In genomic region chr6:16764188-16764950, GRCh38 we compare ENCODE assay signal across 8 cellular contexts. TPM values are rescaled to one million over a fixed set of nuclear protein-coding genes. Genes with fewer than 3 reads are reported as not detected.
A peak's percentile ranks its signal among the peaks of the same experiment; 100 is the strongest.
DNase-seq lines count a peak whose midpoint lies in the region; ATAC-seq and TF ChIP-seq lines count a peak whose summit lies in the region.

No MANE protein-coding gene starts in this region.

- H3K36me3 Mint-ChIP-seq in CD4-positive, CD25-positive, alpha-beta regulatory T cell, result no peaks in the 10 kb centered on the region
- peaks cover 4% of the 10 kb centered on the region; the same call in 1 of the 2 replicates for H3K36me3 Mint-ChIP-seq in HFFc6 (ENCODE audit: low read depth)
- peaks cover 15% of the 10 kb centered on the region for H3K36me3 Mint-ChIP-seq in activated T-helper 2 cell treated with anti-CD3 and anti-CD28 coated beads, Interferon-gamma antibody, Interleukin-2, Interleukin-4, amounts not matched to agents 10 μg/mL and 5 μg/mL and 100 μg/mL, durations not matched to agents 14 hours and 24 hours and 36 hours (ENCODE audit: low read depth)

- TF ChIP-seq POLR2A in right lobe of liver (IDR thresholded peaks at IDR 0.05), result no peak

- no peaks in the 10 kb centered on the region for H3K9me3 ChIP-seq in CD4-positive, CD25-positive, alpha-beta regulatory T cell (ENCODE audit: control insufficient read depth in 2 of 2, low read length in 2 of 2)
- H3K9me3 ChIP-seq in right lobe of liver (no peaks in the 10 kb centered on the region), HAP-1 (no peaks in the 10 kb centered on the region)

- H3K4me3 Mint-ChIP-seq in CD4-positive, CD25-positive, alpha-beta regulatory T cell, result peak overlapping the region; percentile 94 to 99 (median 98)
- peak overlapping the region; percentile 96 for H3K4me3 Mint-ChIP-seq in HFFc6
- H3K4me3 Mint-ChIP-seq in activated T-helper 2 cell treated with anti-CD3 and anti-CD28 coated beads, Interferon-gamma antibody, Interleukin-2, Interleukin-4, amounts not matched to agents 10 μg/mL and 5 μg/mL and 100 μg/mL, durations not matched to agents 14 hours and 24 hours and 36 hours (ENCODE audit: low read depth), result peak overlapping the region; percentile 28

- TF ChIP-seq CTCF in HFFc6 (IDR thresholded peaks at IDR 0.05) (peak; percentile 78), right lobe of liver (IDR thresholded peaks at IDR 0.05) (peak; percentile 28 to 46 (median 38))

- intact Hi-C loops in activated T-helper 2 cell treated with anti-CD3 and anti-CD28 coated beads, Interferon-gamma antibody, Interleukin-2, Interleukin-4, amounts not matched to agents 10 μg/mL and 5 μg/mL and 100 μg/mL, durations not matched to agents 14 hours and 24 hours and 36 hours (cut with micrococcal nuclease), result loop anchor here (2.0 to 10.0 kb wide), 3 partner anchors 92 to 320 kb away; no protein-coding TSS in a partner anchor
- intact Hi-C loops in right lobe of liver (cut with DNase I), result no loop called here

- no peaks in the 10 kb centered on the region for H3K27me3 ChIP-seq in CD4-positive, CD25-positive, alpha-beta regulatory T cell (ENCODE audit: control insufficient read depth, insufficient read depth, low read length)
- H3K27me3 ChIP-seq in right lobe of liver, result no peaks in the 10 kb centered on the region
- no peaks in the 10 kb centered on the region for H3K27me3 ChIP-seq in HAP-1 (ENCODE audit: low read depth)

- H3K27ac Mint-ChIP-seq in CD4-positive, CD25-positive, alpha-beta regulatory T cell, result peak overlapping the region; percentile 43 to 98 (median 95)
- 0 out of 2 replicates have a peak overlapping the region, but pooled peaks have one; percentile 16 for H3K27ac Mint-ChIP-seq in HFFc6
- H3K27ac Mint-ChIP-seq in activated T-helper 2 cell treated with anti-CD3 and anti-CD28 coated beads, Interferon-gamma antibody, Interleukin-2, Interleukin-4, amounts not matched to agents 10 μg/mL and 5 μg/mL and 100 μg/mL, durations not matched to agents 14 hours and 24 hours and 36 hours, result peak overlapping the region; percentile 75

- in situ Hi-C loops in HAP-1 (cut with MboI; ENCODE audit: low sequenced_read_pairs), result loop anchor here (10.0 kb wide), 2 partner anchors 250 to 430 kb away; no protein-coding TSS in a partner anchor

- no peak for ATAC-seq in CD4-positive, CD25-positive, alpha-beta regulatory T cell (ENCODE audit: low read depth in 2 of 2)
- ATAC-seq in right lobe of liver (no peak), GM18520 (IDR thresholded peaks at IDR 0.05; ENCODE audit: unreplicated experiment) (no peak), GM19023 (IDR thresholded peaks at IDR 0.05; ENCODE audit: unreplicated experiment) (no peak)

- H3K27me3 Mint-ChIP-seq in CD4-positive, CD25-positive, alpha-beta regulatory T cell, result peaks cover 17% of the 10 kb centered on the region
- H3K27me3 Mint-ChIP-seq in HFFc6 (ENCODE audit: insufficient read depth), result peaks cover 4% of the 10 kb centered on the region; the same call in 1 of the 2 replicates
- H3K27me3 Mint-ChIP-seq in activated T-helper 2 cell treated with anti-CD3 and anti-CD28 coated beads, Interferon-gamma antibody, Interleukin-2, Interleukin-4, amounts not matched to agents 10 μg/mL and 5 μg/mL and 100 μg/mL, durations not matched to agents 14 hours and 24 hours and 36 hours (ENCODE audit: low read depth), result no peaks in the 10 kb centered on the region

- H3K4me3 ChIP-seq in CD4-positive, CD25-positive, alpha-beta regulatory T cell (ENCODE audit: low read depth, low read length), result peak overlapping the region; percentile 86
- H3K4me3 ChIP-seq in right lobe of liver (peak overlapping the region in 1 of 3 donors; percentile 79), HAP-1 (no peak overlapping the region)

- no peaks in the 10 kb centered on the region for H3K36me3 ChIP-seq in CD4-positive, CD25-positive, alpha-beta regulatory T cell (ENCODE audit: control insufficient read depth, insufficient read depth, low read length)
- no peaks in the 10 kb centered on the region for H3K36me3 ChIP-seq in right lobe of liver
- H3K36me3 ChIP-seq in HAP-1 (replicated peaks), result no peaks in the 10 kb centered on the region

- peak in 2 of 3 donors; percentile 42 to 71 for DNase-seq in CD4-positive, CD25-positive, alpha-beta regulatory T cell
- DNase-seq in HFFc6 (peak; percentile 59), right lobe of liver (no peak), HAP-1 (ENCODE audit: low spot score in 2 of 2) (no peak), midbrain (lab: John Stamatoyannopoulos, UW) (no peak)
- DNase-seq in activated T-helper 2 cell treated with anti-CD3 and anti-CD28 coated beads, Interferon-gamma antibody, Interleukin-2, Interleukin-4, amounts not matched to agents 10 μg/mL and 5 μg/mL and 100 μg/mL, durations not matched to agents 14 hours and 24 hours and 36 hours (ENCODE audit: low spot score), result no peak

- H3K4me1 ChIP-seq in CD4-positive, CD25-positive, alpha-beta regulatory T cell (ENCODE audit: control insufficient read depth, insufficient read depth, low read length, poor library complexity, severe bottlenecking), result peaks cover 50% of the 10 kb centered on the region
- H3K4me1 ChIP-seq in right lobe of liver, result peaks cover 0 to 28% (median 3%) of the 10 kb centered on the region in 4 donors
- peaks cover 17% of the 10 kb centered on the region for H3K4me1 ChIP-seq in HAP-1

- WGBS in right lobe of liver (ENCODE audit: insufficient coverage, low coverage, low lambda C conversion rate, missing lambda C conversion rate), result 25% methylated on average over 3 of the region's 3 CpGs

- no peaks in the 10 kb centered on the region for H3K9me3 Mint-ChIP-seq in CD4-positive, CD25-positive, alpha-beta regulatory T cell
- no peaks in the 10 kb centered on the region for H3K9me3 Mint-ChIP-seq in HFFc6
- H3K9me3 Mint-ChIP-seq in activated T-helper 2 cell treated with anti-CD3 and anti-CD28 coated beads, Interferon-gamma antibody, Interleukin-2, Interleukin-4, amounts not matched to agents 10 μg/mL and 5 μg/mL and 100 μg/mL, durations not matched to agents 14 hours and 24 hours and 36 hours, result no peaks in the 10 kb centered on the region

- peak overlapping the region; percentile 98 for H3K27ac ChIP-seq in CD4-positive, CD25-positive, alpha-beta regulatory T cell (ENCODE audit: insufficient read depth, low read length, poor library complexity, severe bottlenecking)
- peak overlapping the region in 2 of 3 donors; percentile 95 to 96 for H3K27ac ChIP-seq in right lobe of liver

- peaks cover 33 to 50% (median 42%) of the 10 kb centered on the region in 4 donors for H3K4me1 Mint-ChIP-seq in CD4-positive, CD25-positive, alpha-beta regulatory T cell
- H3K4me1 Mint-ChIP-seq in HFFc6 (ENCODE audit: low read depth), result peaks cover 70% of the 10 kb centered on the region
- H3K4me1 Mint-ChIP-seq in activated T-helper 2 cell treated with anti-CD3 and anti-CD28 coated beads, Interferon-gamma antibody, Interleukin-2, Interleukin-4, amounts not matched to agents 10 μg/mL and 5 μg/mL and 100 μg/mL, durations not matched to agents 14 hours and 24 hours and 36 hours (ENCODE audit: low read depth), result peaks cover 59% of the 10 kb centered on the region

RNA-seq across cellular contexts. Expression of gene ATXN1, which starts 3.1 kb away (rescaled TPM):
- 191 TPM for total RNA-seq in CD4-positive, CD25-positive, alpha-beta regulatory T cell
- polyA plus RNA-seq in CD4-positive, CD25-positive, alpha-beta regulatory T cell, result 10 to 100 TPM; 15.8 to 22.9 (median 18.9) TPM
- total RNA-seq in HFFc6 (2021; fragmentation: NEBNext Ultra II Directional; extraction: Animal tissue kit (Norgen Biotek cat#: 25700)), result 10 to 100 TPM; 28.2 to 41.5 (median 30.5) TPM
- total RNA-seq in activated T-helper 2 cell treated with anti-CD3 and anti-CD28 coated beads, Interferon-gamma antibody, Interleukin-2, Interleukin-4, amounts not matched to agents 10 μg/mL and 5 μg/mL and 100 μg/mL, durations not matched to agents 14 hours and 24 hours and 36 hours, result 66.5 and 69.1 TPM in 2 replicates
- total RNA-seq in right lobe of liver, result 10 to 100 TPM; 23.2 to 28.7 (median 25.0) TPM

Comparison
In these comparisons a context has a peak if more than half of its experiments do, and no peak if none do; other contexts are left out.
1. DNase-seq: peak in CD4-positive, CD25-positive, alpha-beta regulatory T cell (2 of 3) and HFFc6 (single experiment); none in activated T-helper 2 cell treated with anti-CD3 and anti-CD28 coated beads, Interferon-gamma antibody, Interleukin-2, Interleukin-4, amounts not matched to agents 10 μg/mL and 5 μg/mL and 100 μg/mL, durations not matched to agents 14 hours and 24 hours and 36 hours (single experiment), right lobe of liver (0 of 3), HAP-1 (0 of 2) and midbrain (single experiment).
2. H3K27ac Mint-ChIP-seq: peak in every context shown above with its lines; median percentile 95 in CD4-positive, CD25-positive, alpha-beta regulatory T cell; 75 in activated T-helper 2 cell treated with anti-CD3 and anti-CD28 coated beads, Interferon-gamma antibody, Interleukin-2, Interleukin-4, amounts not matched to agents 10 μg/mL and 5 μg/mL and 100 μg/mL, durations not matched to agents 14 hours and 24 hours and 36 hours; 16 in HFFc6.
3. H3K4me3 Mint-ChIP-seq: peak in every context shown above with its lines; median percentile 98 in CD4-positive, CD25-positive, alpha-beta regulatory T cell; 96 in HFFc6; 28 in activated T-helper 2 cell treated with anti-CD3 and anti-CD28 coated beads, Interferon-gamma antibody, Interleukin-2, Interleukin-4, amounts not matched to agents 10 μg/mL and 5 μg/mL and 100 μg/mL, durations not matched to agents 14 hours and 24 hours and 36 hours.